ENCODE assay signal across 8 cellular contexts in the genomic region with DNA sequence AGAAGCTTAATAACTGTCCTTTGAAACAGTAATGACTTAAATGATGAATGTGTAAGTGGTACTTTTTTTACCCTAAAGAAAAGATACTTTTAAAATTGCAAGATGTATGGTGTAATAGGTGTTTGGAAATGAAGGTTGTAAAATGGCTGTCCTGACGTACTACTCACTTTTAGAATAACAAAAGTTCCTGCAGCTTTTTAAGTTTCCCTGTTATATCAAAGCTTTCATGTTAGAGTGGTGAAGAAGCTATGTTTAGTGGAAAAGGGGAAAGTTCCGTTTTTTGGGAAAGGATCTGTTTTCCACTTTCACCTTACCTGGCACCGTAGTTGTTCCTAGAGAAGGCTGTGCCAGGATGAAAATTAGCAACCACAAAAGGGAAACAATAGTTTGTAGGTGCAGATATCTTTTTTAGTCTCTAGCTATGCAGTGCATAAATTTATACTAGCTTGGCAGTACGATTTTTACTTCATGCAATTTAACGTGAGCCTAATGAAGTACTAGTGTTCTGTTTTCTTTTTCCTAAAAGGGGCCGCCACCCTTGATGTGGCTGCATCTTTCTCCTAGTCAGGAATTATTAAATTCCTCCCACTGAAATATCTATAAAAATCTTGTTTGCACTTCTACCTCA. TPM values are rescaled to one million over a fixed set of nuclear protein-coding genes. Genes with fewer than 3 reads are reported as not detected.
DNase-seq lines count a peak whose midpoint lies in the region; ATAC-seq and TF ChIP-seq lines count a peak whose summit lies in the region.

No MANE protein-coding gene starts in this region.

- no peaks in the 10 kb centered on the region for H3K27me3 ChIP-seq in right cardiac atrium (ENCODE audit: control insufficient read depth, insufficient read depth)
- H3K27me3 ChIP-seq in smooth muscle cell (ENCODE audit: low read depth), result no peaks in the 10 kb centered on the region

- H3K27ac ChIP-seq in right cardiac atrium (ENCODE audit: low read length), result peak overlapping the region; percentile 38
- H3K27ac ChIP-seq in smooth muscle cell (ENCODE audit: low read depth), result peak overlapping the region; percentile 100

- H2AFZ ChIP-seq in smooth muscle cell (ENCODE audit: low read depth), result peak overlapping the region; percentile 97

- H3K4me2 ChIP-seq in smooth muscle cell, result peak overlapping the region; percentile 92

- H3K9ac ChIP-seq in smooth muscle cell (ENCODE audit: low read depth), result peak overlapping the region; percentile 100

- H3K4me3 ChIP-seq in WI38 (ENCODE audit: low read depth, low read length), result peak overlapping the region; percentile 81
- H3K4me3 ChIP-seq in right cardiac atrium (ENCODE audit: low read length), result peak overlapping the region; percentile 86
- peak overlapping the region; percentile 86 for H3K4me3 ChIP-seq in smooth muscle cell

- H4K20me1 ChIP-seq in smooth muscle cell (ENCODE audit: low read depth), result peaks cover 44% of the 10 kb centered on the region

- intact Hi-C loops in right cardiac atrium (cut with DNase I), result loop anchor here in 3 of 4 donors (2.0 to 10.0 kb wide), 4 partner anchors 205 to 453 kb away; no protein-coding TSS in a partner anchor

- DNase-seq in NCI-H345 (lab: John Stamatoyannopoulos, UW) (peak; percentile 6), NCI-H345 treated with DMSO at 0.1 percent for 48 hours (lab: John Stamatoyannopoulos, UW; ENCODE audit: unreplicated experiment) (no peak), right cardiac atrium (no peak), smooth muscle cell (lab: John Stamatoyannopoulos, UW; ENCODE audit: unreplicated experiment) (no peak)
- DNase-seq in stimulated activated CD4-positive, alpha-beta T cell treated with anti-CD3 and anti-CD28 coated beads, Interleukin-2, amount 100 ng/mL, for 24 hours, result no peak

- no peak for ATAC-seq in right cardiac atrium
- ATAC-seq in HG03354 (IDR thresholded peaks at IDR 0.05; ENCODE audit: poor library complexity, severe bottlenecking, unreplicated experiment), result no peak
- no peak for ATAC-seq in GM19351 (IDR thresholded peaks at IDR 0.05; ENCODE audit: unreplicated experiment)

- WGBS in right cardiac atrium, result 13% methylated on average over 6 of the region's 6 CpGs
- 17% methylated on average over 6 of the region's 6 CpGs for WGBS in smooth muscle cell (ENCODE audit: low lambda C conversion rate)

- TF ChIP-seq CTCF in WI38 (IDR thresholded peaks at IDR 0.05; ENCODE audit: low read depth, low read length), result no peak
- no peak for TF ChIP-seq CTCF in smooth muscle cell (IDR thresholded peaks at IDR 0.05; ENCODE audit: borderline replicate concordance, insufficient read depth, poor library complexity, severe bottlenecking)

- H3K79me2 ChIP-seq in smooth muscle cell (ENCODE audit: low read depth), result peaks cover 56% of the 10 kb centered on the region

- H3K9me3 ChIP-seq in right cardiac atrium (ENCODE audit: control insufficient read depth, low read length), result no peaks in the 10 kb centered on the region
- no peaks in the 10 kb centered on the region for H3K9me3 ChIP-seq in smooth muscle cell (replicated peaks; ENCODE audit: low read depth)

- H3K4me1 ChIP-seq in right cardiac atrium (ENCODE audit: control insufficient read depth, insufficient read depth, low read length), result no peaks in the 10 kb centered on the region
- H3K4me1 ChIP-seq in smooth muscle cell (ENCODE audit: low read depth), result peaks cover 42% of the 10 kb centered on the region

- H3K36me3 ChIP-seq in smooth muscle cell (ENCODE audit: low read depth), result no peaks in the 10 kb centered on the region

- peaks cover 16% of the 10 kb centered on the region for H3F3A ChIP-seq in smooth muscle cell (ENCODE audit: low read depth)

RNA-seq across cellular contexts. Expression of a gene that starts 1.3 kb away (rescaled TPM):
- total RNA-seq in right cardiac atrium (10 to 100 TPM; 68.2 to 73.8 (median 71.6) TPM), smooth muscle cell (167 and 182 TPM in 2 replicates)
- polyA plus RNA-seq in right cardiac atrium (11.3 TPM), smooth muscle cell (62.7 and 67.1 TPM in 2 replicates)
